Comparison of ENCODE assay signal across 15 cellular contexts in the genomic region with DNA sequence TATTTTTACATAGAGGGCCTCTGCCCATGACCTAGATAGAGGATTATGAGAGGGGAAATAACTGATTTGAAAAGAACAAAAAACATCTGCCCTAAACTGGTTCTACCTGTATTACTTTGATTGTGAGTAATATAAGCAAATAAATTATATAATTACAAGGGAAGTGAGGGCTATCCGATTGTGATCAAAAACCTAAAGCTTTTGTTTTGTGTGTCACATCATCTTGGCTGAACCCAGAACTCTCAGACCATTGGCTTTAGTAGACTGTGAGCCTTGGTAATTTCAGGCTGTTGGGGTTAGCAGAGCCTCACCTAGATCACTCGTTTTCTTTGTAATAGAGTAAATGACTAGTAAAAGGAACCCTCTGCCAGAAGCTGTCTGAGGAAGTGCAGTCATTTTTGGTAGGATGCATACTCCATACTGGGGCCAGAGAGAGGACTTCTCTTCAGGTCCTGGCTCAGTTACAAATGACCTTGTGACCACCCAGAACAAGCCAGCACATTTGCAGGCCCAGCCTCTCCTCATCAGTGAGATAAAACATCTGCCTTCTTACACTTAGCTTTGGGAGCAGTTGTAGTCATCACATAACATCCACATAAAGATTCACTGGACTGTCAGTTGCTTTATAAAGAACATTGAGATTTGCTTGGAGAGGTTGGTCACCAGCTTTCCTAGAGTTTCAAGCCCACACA. TPM values are rescaled to one million over a fixed set of nuclear protein-coding genes. Genes with fewer than 3 reads are reported as not detected.
A peak's percentile ranks its signal among the peaks of the same experiment; 100 is the strongest.
DNase-seq lines count a peak whose midpoint lies in the region; ATAC-seq and TF ChIP-seq lines count a peak whose summit lies in the region.
"Had no signal": no experiment of that assay in that cellular context is flagged by ENCODE, and none has a peak within 500 bp of the region (broad histone marks: within the 10 kb centered on the region; RNA-seq: fewer than 3 reads in every experiment).

No MANE protein-coding gene starts in this region.

- no peak for ATAC-seq in GM21786 (IDR thresholded peaks at IDR 0.05; ENCODE audit: unreplicated experiment)
- ATAC-seq: activated CD4-positive, CD25-positive, alpha-beta regulatory T cell treated with anti-CD3 and anti-CD28 coated beads, Interleukin-2, amount 50 U/mL, for 24 hours had no signal

- peak overlapping the region; percentile 34; the same call in 1 of the 2 replicates for H3K27ac ChIP-seq in PC-9
- H3K27ac ChIP-seq in colonic mucosa: no peak overlapping the region
- H3K27ac ChIP-seq in hepatocyte: peak overlapping the region; percentile 20
- H3K27ac ChIP-seq in sigmoid colon: peak overlapping the region; percentile 32 to 75 (median 69)
- H3K27ac ChIP-seq in caudate nucleus (ENCODE audit: low read depth, low read length): no peak overlapping the region
- H3K27ac ChIP-seq: C4-2B, SK-N-MC had no signal

- POLR2A ChIA-PET in PC-9 (lab: Charles Lee; ENCODE audit: unreplicated experiment): interaction anchor here (0.5 kb wide), 1 partner anchor 637 kb away, joined by 6 read pairs; no protein-coding TSS in a partner anchor

- TF ChIP-seq CTCF in PC-9 (conservative IDR thresholded peaks at IDR 0.05) (no peak), colonic mucosa (IDR thresholded peaks at IDR 0.05) (no peak), hepatocyte (IDR thresholded peaks at IDR 0.05; ENCODE audit: poor library complexity) (no peak), sigmoid colon (IDR thresholded peaks at IDR 0.05) (no peak)

- H3K4me2 ChIP-seq in PC-9 (peak overlapping the region; percentile 39), hepatocyte (no peak overlapping the region)

- H3K4me1 ChIP-seq in PC-9 (replicated peaks; ENCODE audit: insufficient read depth) (peaks cover 32% of the 10 kb centered on the region), colonic mucosa (no peaks in the 10 kb centered on the region), hepatocyte (ENCODE audit: insufficient read depth) (no peaks in the 10 kb centered on the region), sigmoid colon (peaks cover 0 to 78% (median 70%) of the 10 kb centered on the region in 4 donors)

- H3F3A ChIP-seq in PC-9 (ENCODE audit: insufficient read depth, low read depth): peaks cover 14% of the 10 kb centered on the region; the same call in 1 of the 2 replicates

- intact Hi-C loops in PC-9 (cut with micrococcal nuclease; ENCODE audit: unreplicated experiment) (no loop called here), colonic mucosa (cut with DNase I) (no loop called here), sigmoid colon (cut with DNase I) (no loop called here)

- peaks cover 100% of the 10 kb centered on the region for H3K79me2 ChIP-seq in PC-9 (ENCODE audit: low read depth)
- peaks cover 100% of the 10 kb centered on the region for H3K79me2 ChIP-seq in hepatocyte

- DNase-seq in PC-9 (peak in 1 of 2 experiments; percentile 60), colonic mucosa (peak; percentile 39), hepatocyte (ENCODE audit: low spot score) (peak; percentile 24), sigmoid colon (peak; percentile 90), KBM-7 (no peak), caudate nucleus (lab: John Stamatoyannopoulos, UW) (no peak), NCI-H345 (lab: John Stamatoyannopoulos, UW) (no peak)
- DNase-seq: cerebellar nuclear complex; Karpas-422; NCI-H1930; stimulated activated CD4-positive, alpha-beta T cell treated with anti-CD3 and anti-CD28 coated beads, Interleukin-4, amount 100 ng/mL, for 1 hour had no signal

- BruUV-seq in PC-9 (replicated peaks; lab: Mats Ljungman, UMichigan): no TSS peak

- H3K36me3 ChIP-seq in PC-9 (ENCODE audit: low read depth) (peaks cover 35% of the 10 kb centered on the region), colonic mucosa (peaks cover 10% of the 10 kb centered on the region), hepatocyte (replicated peaks; ENCODE audit: insufficient read depth, low read depth) (no peaks in the 10 kb centered on the region), sigmoid colon (peaks cover 5 to 25% (median 14%) of the 10 kb centered on the region in 4 donors)

- no peaks in the 10 kb centered on the region for H3K27me3 ChIP-seq in PC-9 (ENCODE audit: insufficient read depth, low read depth)
- no peaks in the 10 kb centered on the region for H3K27me3 ChIP-seq in colonic mucosa
- H3K27me3 ChIP-seq in hepatocyte: no peaks in the 10 kb centered on the region
- no peaks in the 10 kb centered on the region for H3K27me3 ChIP-seq in sigmoid colon

- no peak for TF ChIP-seq POLR2A in sigmoid colon (IDR thresholded peaks at IDR 0.05)

- H3K9ac ChIP-seq in colonic mucosa (ENCODE audit: low read depth in 2 of 2, low read length in 2 of 2): no peak overlapping the region

- CTCF ChIA-PET in PC-9 (lab: Charles Lee): no interaction called here

- peaks cover 66% of the 10 kb centered on the region for H4K20me1 ChIP-seq in PC-9 (ENCODE audit: insufficient read depth)
- peaks cover 96% of the 10 kb centered on the region for H4K20me1 ChIP-seq in hepatocyte (ENCODE audit: insufficient read depth, poor library complexity, severe bottlenecking)

- 83% methylated on average over 2 of the region's 2 CpGs for WGBS in hepatocyte (ENCODE audit: low lambda C conversion rate, missing lambda C conversion rate)
- whole genome bisulfite sequencing in sigmoid colon, 2 donors: 13 to 49% methylated on average over 2 of the region's 2 CpGs

- H3K9me3 ChIP-seq in PC-9 (ENCODE audit: insufficient read depth, low read depth) (no peaks in the 10 kb centered on the region), colonic mucosa (no peaks in the 10 kb centered on the region), hepatocyte (ENCODE audit: low read depth) (no peaks in the 10 kb centered on the region), sigmoid colon (no peaks in the 10 kb centered on the region)

- peak in 1 of 4 donors; percentile 27 for TF ChIP-seq EP300 in sigmoid colon (IDR thresholded peaks at IDR 0.05)

- in situ Hi-C loops in KBM-7 (cut with MboI; ENCODE audit: low pct_unique_long_range_greater_than_20kb, low sequenced_read_pairs): no loop called here

- H3K4me3 ChIP-seq in PC-9 (no peak overlapping the region), colonic mucosa (no peak overlapping the region), hepatocyte (no peak overlapping the region), sigmoid colon (no peak overlapping the region)
- H3K4me3 ChIP-seq: SK-N-MC had no signal

- H2AFZ ChIP-seq in PC-9 (no peak overlapping the region), hepatocyte (no peak overlapping the region)

- no peaks in the 10 kb centered on the region; the same call in 1 of the 2 replicates for H3K9me2 ChIP-seq in PC-9 (ENCODE audit: insufficient read depth)
- no peaks in the 10 kb centered on the region for H3K9me2 ChIP-seq in hepatocyte (replicated peaks; ENCODE audit: insufficient read depth)

RNA-seq across cellular contexts. Expression of a gene that starts 13.5 kb away (rescaled TPM):
- total RNA-seq in PC-9 (2021) (36.7 and 38.4 TPM in 2 replicates), colonic mucosa (10 to 100 TPM; 25.8 to 26.7 TPM), hepatocyte (19.3 and 22.9 TPM in 2 replicates), sigmoid colon (10 to 100 TPM; 12.5 to 16.8 (median 13.7) TPM)
- polyA plus RNA-seq in hepatocyte (12.6 and 14.2 TPM in 2 replicates), sigmoid colon (10 to 100 TPM in 1 of 3 donors, 1 to 10 TPM in 2; 4.8 to 14.4 (median 9.9) TPM)

Comparison
In these comparisons a context has a peak if more than half of its experiments do, and no peak if none do; other contexts are left out.
1. DNase-seq: peak in colonic mucosa (single experiment), hepatocyte (single experiment) and sigmoid colon (single experiment); none in KBM-7 (single experiment), caudate nucleus (0 of 61) and NCI-H345 (single experiment).
2. H3K27ac ChIP-seq: peak in PC-9 (single experiment), hepatocyte (single experiment) and sigmoid colon (4 of 4); none in colonic mucosa (single experiment) and caudate nucleus (single experiment).